Comparison of ENCODE assay signal across 21 cellular contexts in genomic region chr1:60448866-60449265, GRCh38.
"Had no signal": no experiment of that assay in that cellular context is flagged by ENCODE, and none has a peak within 500 bp of the region (broad histone marks: within the 10 kb centered on the region; RNA-seq: fewer than 3 reads in every experiment).

No MANE protein-coding gene starts in this region.

- H3K4me3 ChIP-seq: esophagus squamous epithelium, gastroesophageal sphincter, ovary, prostate gland, skin epidermis, stomach, thyroid gland had no signal

- H3K9me3 Mint-ChIP-seq: type B pancreatic cell had no signal

- H3K27ac Mint-ChIP-seq: immature natural killer cell; natural killer cell; stimulated activated naive B cell treated with anti-CD40 and anti-IgM and Interleukin-4, amounts not matched to agents 10 μg/mL and 1 μg/mL and 100 μg/mL, for 72 hours; type B pancreatic cell had no signal

- H3K36me3 Mint-ChIP-seq: immature natural killer cell; natural killer cell; stimulated activated naive B cell treated with anti-CD40 and anti-IgM and Interleukin-4, amounts not matched to agents 10 μg/mL and 1 μg/mL and 100 μg/mL, for 72 hours; type B pancreatic cell had no signal

- H3K9me3 ChIP-seq: esophagus squamous epithelium, ovary, prostate gland, stomach, thyroid gland had no signal

- H3K4me1 ChIP-seq: esophagus squamous epithelium, gastroesophageal sphincter, prostate gland, stomach, thyroid gland had no signal

- H3K4me1 Mint-ChIP-seq: immature natural killer cell; natural killer cell; stimulated activated naive B cell treated with anti-CD40 and anti-IgM and Interleukin-4, amounts not matched to agents 10 μg/mL and 1 μg/mL and 100 μg/mL, for 72 hours had no signal

- H3K27me3 Mint-ChIP-seq: stimulated activated naive B cell treated with anti-CD40 and anti-IgM and Interleukin-4, amounts not matched to agents 10 μg/mL and 1 μg/mL and 100 μg/mL, for 72 hours; type B pancreatic cell had no signal

- ATAC-seq: gastroesophageal sphincter; natural killer cell; sciatic nerve; stimulated activated naive B cell treated with anti-CD40 and anti-IgM and Interleukin-4, amounts not matched to agents 10 μg/mL and 1 μg/mL and 100 μg/mL, for 72 hours had no signal

- H3K4me3 Mint-ChIP-seq: immature natural killer cell; natural killer cell; neural crest cell; stimulated activated naive B cell treated with anti-CD40 and anti-IgM and Interleukin-4, amounts not matched to agents 10 μg/mL and 1 μg/mL and 100 μg/mL, for 72 hours; type B pancreatic cell had no signal

- DNase-seq: cerebellar nuclear complex; dermis blood vessel endothelial cell; esophagus squamous epithelium; foreskin fibroblast; immature natural killer cell; kidney; natural killer cell; nucleus accumbens; ovary; stimulated activated CD4-positive, alpha-beta T cell treated with anti-CD3 and anti-CD28 coated beads, Interleukin-2, amount 100 ng/mL, for 24 hours; stimulated activated CD4-positive, alpha-beta T cell treated with anti-CD3 and anti-CD28 coated beads, Interleukin-4, amount 100 ng/mL, for 4 hours; stimulated activated naive B cell treated with anti-CD40 and anti-IgM and Interleukin-4, amounts not matched to agents 10 μg/mL and 1 μg/mL and 100 μg/mL, for 72 hours; stomach; substantia nigra; thyroid gland had no signal

- H3K36me3 ChIP-seq: esophagus squamous epithelium, gastroesophageal sphincter, ovary, prostate gland, stomach, thyroid gland had no signal
